Comparison of ENCODE assay signal across 22 cellular contexts in genomic region chr4:6767341-6767724, GRCh38. TPM values are rescaled to one million over a fixed set of nuclear protein-coding genes. Genes with fewer than 3 reads are reported as not detected.
DNase-seq lines count a peak whose midpoint lies in the region; ATAC-seq, FAIRE-seq and TF ChIP-seq lines count a peak whose summit lies in the region.
"Had no signal": no experiment of that assay in that cellular context is flagged by ENCODE, and none has a peak within 500 bp of the region (broad histone marks: within the 10 kb centered on the region; RNA-seq: fewer than 3 reads in every experiment).

No MANE protein-coding gene starts in this region.

- TF ChIP-seq CTCF in activated CD8-positive, alpha-beta T cell treated with anti-CD3 and anti-CD28 coated beads for 36 hours (IDR thresholded peaks at IDR 0.05), result no peak
- no peak for TF ChIP-seq CTCF in keratinocyte (optimal IDR thresholded peaks at IDR 0.05 in 1 of 3, IDR thresholded peaks at IDR 0.05 in 1 of 3, conservative IDR thresholded peaks at IDR 0.05 in 1 of 3; ENCODE audit: extremely low read depth in 1 of 3, insufficient read depth in 2 of 3, low read length in 3 of 3)

- H3K4me3 ChIP-seq in keratinocyte (ENCODE audit: control insufficient read depth in 2 of 3, extremely low read depth in 1 of 3, insufficient read depth in 2 of 3, low read depth in 1 of 3, low read length in 3 of 3), result peak overlapping the region in 1 of 3 experiments; percentile 21
- H3K4me3 ChIP-seq in small intestine (ENCODE audit: low read depth in 1 of 2, low read length in 2 of 2), result no peak overlapping the region
- H3K4me3 ChIP-seq: vagina had no signal

- H3K9me3 ChIP-seq in keratinocyte (ENCODE audit: control insufficient read depth, low read depth, low read length) (no peaks in the 10 kb centered on the region), small intestine (ENCODE audit: control insufficient read depth, low read depth) (no peaks in the 10 kb centered on the region)
- H3K9me3 ChIP-seq: vagina had no signal

- no peaks in the 10 kb centered on the region for H3K9me3 Mint-ChIP-seq in activated CD8-positive, alpha-beta T cell treated with anti-CD3 and anti-CD28 coated beads for 36 hours
- no peaks in the 10 kb centered on the region for H3K9me3 Mint-ChIP-seq in activated CD8-positive, alpha-beta T cell treated with anti-CD3 and anti-CD28 coated beads, Interleukin-2, amount 10 ng/mL, durations not matched to agents 7 days and 5 days (ENCODE audit: insufficient read depth)
- H3K9me3 Mint-ChIP-seq in activated CD4-positive, alpha-beta T cell treated with anti-CD3 and anti-CD28 coated beads for 36 hours (ENCODE audit: low read depth), result no peaks in the 10 kb centered on the region
- H3K9me3 Mint-ChIP-seq: activated CD4-positive, alpha-beta memory T cell treated with anti-CD3 and anti-CD28 coated beads for 36 hours; activated naive CD4-positive, alpha-beta T cell treated with anti-CD3 and anti-CD28 coated beads for 36 hours; central memory CD8-positive, alpha-beta T cell had no signal

- intact Hi-C loops in activated CD8-positive, alpha-beta T cell treated with anti-CD3 and anti-CD28 coated beads for 36 hours (cut with micrococcal nuclease), result no loop called here
- intact Hi-C loops in activated CD4-positive, alpha-beta T cell treated with anti-CD3 and anti-CD28 coated beads for 36 hours (cut with DNase I, micrococcal nuclease), result no loop called here

- H4K20me1 ChIP-seq in keratinocyte (ENCODE audit: control insufficient read depth, extremely low read depth, insufficient read depth, low read length), result no peaks in the 10 kb centered on the region

- peaks cover 31% of the 10 kb centered on the region for H3K4me1 Mint-ChIP-seq in activated CD8-positive, alpha-beta T cell treated with anti-CD3 and anti-CD28 coated beads for 36 hours (ENCODE audit: low read depth)
- peaks cover 22% of the 10 kb centered on the region for H3K4me1 Mint-ChIP-seq in activated CD8-positive, alpha-beta T cell treated with anti-CD3 and anti-CD28 coated beads, Interleukin-2, amount 10 ng/mL, durations not matched to agents 7 days and 5 days (ENCODE audit: low read depth)
- peaks cover 13% of the 10 kb centered on the region for H3K4me1 Mint-ChIP-seq in activated CD4-positive, alpha-beta T cell treated with anti-CD3 and anti-CD28 coated beads for 36 hours
- H3K4me1 Mint-ChIP-seq: central memory CD8-positive, alpha-beta T cell had no signal

- H3K27ac ChIP-seq in keratinocyte (ENCODE audit: control insufficient read depth, insufficient read depth, low read length) (no peak overlapping the region), small intestine (ENCODE audit: low read depth in 1 of 2, low read length in 1 of 2) (peak overlapping the region; percentile 52 to 90)
- H3K27ac ChIP-seq: vagina, WERI-Rb-1 had no signal

- H3K27me3 ChIP-seq in keratinocyte (ENCODE audit: control insufficient read depth, extremely low read depth, insufficient read depth, low read length) (peaks cover 19% of the 10 kb centered on the region), small intestine (ENCODE audit: control insufficient read depth in 2 of 2, insufficient read depth in 2 of 2, low read length in 2 of 2) (no peaks in the 10 kb centered on the region)
- H3K27me3 ChIP-seq: vagina had no signal

- H3K27ac Mint-ChIP-seq in activated CD8-positive, alpha-beta T cell treated with anti-CD3 and anti-CD28 coated beads for 36 hours, result no peak overlapping the region
- H3K27ac Mint-ChIP-seq in activated CD8-positive, alpha-beta T cell treated with anti-CD3 and anti-CD28 coated beads, Interleukin-2, amount 10 ng/mL, durations not matched to agents 7 days and 5 days, result no peak overlapping the region
- H3K27ac Mint-ChIP-seq in activated CD4-positive, alpha-beta T cell treated with anti-CD3 and anti-CD28 coated beads for 36 hours, result no peak overlapping the region
- H3K27ac Mint-ChIP-seq: activated CD4-positive, alpha-beta memory T cell treated with anti-CD3 and anti-CD28 coated beads for 36 hours; activated naive CD4-positive, alpha-beta T cell treated with anti-CD3 and anti-CD28 coated beads for 36 hours had no signal

- H3K4me1 ChIP-seq in keratinocyte (ENCODE audit: control insufficient read depth, extremely low read depth, insufficient read depth, low read length) (peaks cover 48% of the 10 kb centered on the region), small intestine (ENCODE audit: control insufficient read depth in 2 of 2, insufficient read depth in 1 of 2, low read depth in 1 of 2, low read length in 1 of 2) (peaks cover 0 to 14% of the 10 kb centered on the region in 2 donors)

- H3K4me3 Mint-ChIP-seq in activated CD8-positive, alpha-beta T cell treated with anti-CD3 and anti-CD28 coated beads for 36 hours, result no peak overlapping the region
- no peak overlapping the region for H3K4me3 Mint-ChIP-seq in activated CD8-positive, alpha-beta T cell treated with anti-CD3 and anti-CD28 coated beads, Interleukin-2, amount 10 ng/mL, durations not matched to agents 7 days and 5 days
- H3K4me3 Mint-ChIP-seq in activated CD4-positive, alpha-beta T cell treated with anti-CD3 and anti-CD28 coated beads for 36 hours, result no peak overlapping the region
- H3K4me3 Mint-ChIP-seq: activated CD4-positive, alpha-beta memory T cell treated with anti-CD3 and anti-CD28 coated beads for 36 hours; activated naive CD4-positive, alpha-beta T cell treated with anti-CD3 and anti-CD28 coated beads for 36 hours; central memory CD8-positive, alpha-beta T cell had no signal

- no peaks in the 10 kb centered on the region for H3K9me1 ChIP-seq in keratinocyte (ENCODE audit: control insufficient read depth, extremely low read depth, insufficient read depth, low read length)

- peak; percentile 32 for ATAC-seq in activated CD8-positive, alpha-beta T cell treated with anti-CD3 and anti-CD28 coated beads for 36 hours
- no peak for ATAC-seq in activated CD8-positive, alpha-beta T cell treated with anti-CD3 and anti-CD28 coated beads, Interleukin-2, amount 10 ng/mL, durations not matched to agents 7 days and 5 days
- no peak for ATAC-seq in activated CD4-positive, alpha-beta T cell treated with anti-CD3 and anti-CD28 coated beads for 36 hours

- H2AFZ ChIP-seq in keratinocyte (ENCODE audit: control insufficient read depth, low read length), result no peak overlapping the region

- H3K9ac ChIP-seq in keratinocyte (ENCODE audit: control insufficient read depth, extremely low read depth, insufficient read depth, low read length), result no peak overlapping the region

- H3K36me3 Mint-ChIP-seq in activated CD8-positive, alpha-beta T cell treated with anti-CD3 and anti-CD28 coated beads for 36 hours (ENCODE audit: low read depth), result no peaks in the 10 kb centered on the region
- H3K36me3 Mint-ChIP-seq in activated CD8-positive, alpha-beta T cell treated with anti-CD3 and anti-CD28 coated beads, Interleukin-2, amount 10 ng/mL, durations not matched to agents 7 days and 5 days (ENCODE audit: low read depth), result no peaks in the 10 kb centered on the region
- no peaks in the 10 kb centered on the region for H3K36me3 Mint-ChIP-seq in activated CD4-positive, alpha-beta T cell treated with anti-CD3 and anti-CD28 coated beads for 36 hours (ENCODE audit: low read depth)
- H3K36me3 Mint-ChIP-seq: activated CD4-positive, alpha-beta memory T cell treated with anti-CD3 and anti-CD28 coated beads for 36 hours had no signal

- dilution Hi-C loops in keratinocyte (cut with MboI; ENCODE audit: extremely low pct_ligation_motif_present, low sequenced_read_pairs), result no loop called here

- WGBS in small intestine, 3 donors, result 17 to 61% (median 24%) methylated on average over 6 of the region's 6 CpGs

- peak; percentile 93 for FAIRE-seq in keratinocyte (lab: Jason Lieb, UNC)
- FAIRE-seq in small intestine (lab: Jason Lieb, UNC), result no peak
- FAIRE-seq: H54 had no signal

- DNase-seq in activated CD8-positive, alpha-beta T cell treated with anti-CD3 and anti-CD28 coated beads for 36 hours, result peak; percentile 56
- no peak for DNase-seq in activated CD8-positive, alpha-beta T cell treated with anti-CD3 and anti-CD28 coated beads, Interleukin-2, amount 10 ng/mL, durations not matched to agents 7 days and 5 days
- peak; percentile 73 for DNase-seq in SW480 (ENCODE audit: low spot score)
- peak; percentile 53 for DNase-seq in keratinocyte (ENCODE audit: low read depth, low spot score)
- peak; percentile 74 for DNase-seq in small intestine
- DNase-seq in COR-L47 (lab: John Stamatoyannopoulos, UW), result no peak
- no peak for DNase-seq in activated CD4-positive, alpha-beta T cell treated with anti-CD3 and anti-CD28 coated beads for 36 hours
- DNase-seq in germinal center (ENCODE audit: low spot score), result no peak
- DNase-seq: 8988T; activated CD4-positive, alpha-beta memory T cell treated with anti-CD3 and anti-CD28 coated beads for 36 hours; activated naive CD4-positive, alpha-beta T cell treated with anti-CD3 and anti-CD28 coated beads for 36 hours; AML-193; anterior cingulate cortex; Calu3; effector CD8-positive, alpha-beta T cell; NCI-H1417 treated with DMSO at 0.1 percent for 48 hours; NCI-H526 treated with DMSO at 0.1 percent for 48 hours; stimulated activated CD8-positive, alpha-beta memory T cell treated with anti-CD3 and anti-CD28 coated beads, Interleukin-4, amount 100 ng/mL, for 48 hours; WERI-Rb-1 had no signal

- no peaks in the 10 kb centered on the region for H3K79me2 ChIP-seq in keratinocyte (ENCODE audit: control insufficient read depth, insufficient read depth, low read length)

- H3K27me3 Mint-ChIP-seq in activated CD8-positive, alpha-beta T cell treated with anti-CD3 and anti-CD28 coated beads for 36 hours, result no peaks in the 10 kb centered on the region
- H3K27me3 Mint-ChIP-seq in activated CD8-positive, alpha-beta T cell treated with anti-CD3 and anti-CD28 coated beads, Interleukin-2, amount 10 ng/mL, durations not matched to agents 7 days and 5 days (ENCODE audit: low read depth), result peaks cover 2% of the 10 kb centered on the region
- no peaks in the 10 kb centered on the region for H3K27me3 Mint-ChIP-seq in activated CD4-positive, alpha-beta T cell treated with anti-CD3 and anti-CD28 coated beads for 36 hours
- H3K27me3 Mint-ChIP-seq: activated CD4-positive, alpha-beta memory T cell treated with anti-CD3 and anti-CD28 coated beads for 36 hours; central memory CD8-positive, alpha-beta T cell had no signal

- H3K36me3 ChIP-seq in keratinocyte (ENCODE audit: control insufficient read depth in 2 of 2, extremely low read depth in 1 of 2, insufficient read depth in 2 of 2, low read length in 2 of 2) (no peaks in the 10 kb centered on the region), small intestine (ENCODE audit: control insufficient read depth in 2 of 2, insufficient read depth in 2 of 2, low read length in 2 of 2) (no peaks in the 10 kb centered on the region)
- H3K36me3 ChIP-seq: vagina, WERI-Rb-1 had no signal

- CTCF ChIA-PET in activated CD8-positive, alpha-beta T cell treated with anti-CD3 and anti-CD28 coated beads for 36 hours (lab: Charles Lee), result interaction anchor here (1.9 to 2.4 kb wide), 2 partner anchors 9 to 106 kb away, joined by 4 to 13 read pairs; no protein-coding TSS in a partner anchor
- CTCF ChIA-PET in activated CD8-positive, alpha-beta T cell treated with anti-CD3 and anti-CD28 coated beads, Interleukin-2, amount 10 ng/mL, durations not matched to agents 7 days and 5 days (lab: Charles Lee), result interaction anchor here (1.0 to 2.6 kb wide), 4 partner anchors 11 to 207 kb away, joined by 3 to 7 read pairs (median 5); no protein-coding TSS in a partner anchor
- CTCF ChIA-PET in activated CD4-positive, alpha-beta T cell treated with anti-CD3 and anti-CD28 coated beads for 36 hours (lab: Charles Lee), result no interaction called here

- peak overlapping the region; percentile 51 for H3K4me2 ChIP-seq in keratinocyte (ENCODE audit: control insufficient read depth, extremely low read depth, insufficient read depth, low read depth, low read length)

- POLR2A ChIA-PET in activated CD8-positive, alpha-beta T cell treated with anti-CD3 and anti-CD28 coated beads for 36 hours (lab: Charles Lee), result interaction anchor here (0.6 to 2.0 kb wide), 3 partner anchors 10 to 79 kb away, joined by 3 to 8 read pairs (median 4); no protein-coding TSS in a partner anchor
- POLR2A ChIA-PET in activated CD8-positive, alpha-beta T cell treated with anti-CD3 and anti-CD28 coated beads, Interleukin-2, amount 10 ng/mL, durations not matched to agents 7 days and 5 days (lab: Charles Lee), result interaction anchor here (0.5 to 1.7 kb wide), 3 partner anchors 11 to 58 kb away, joined by 3 to 5 read pairs (median 3); partner anchors contain the start of gene MRFAP1L1
- POLR2A ChIA-PET in activated CD4-positive, alpha-beta T cell treated with anti-CD3 and anti-CD28 coated beads for 36 hours (lab: Charles Lee), result no interaction called here

RNA-seq across cellular contexts. Expression of gene KIAA0232, which starts 15.2 kb away (rescaled TPM):
- 10 to 100 TPM; 12.8 to 13.3 TPM for total RNA-seq in activated CD8-positive, alpha-beta T cell treated with anti-CD3 and anti-CD28 coated beads for 36 hours
- 10 to 100 TPM; 18.4 to 19.5 TPM for total RNA-seq in activated CD8-positive, alpha-beta T cell treated with anti-CD3 and anti-CD28 coated beads, Interleukin-2, amount 10 ng/mL, durations not matched to agents 7 days and 5 days
- 8.5 to 10.0 TPM (median 9.1 TPM) in 3 replicates for polyA plus RNA-seq in keratinocyte
- 9.8 TPM for polyA plus RNA-seq in keratinocyte (2011; ENCODE audit: low read depth)
- polyA plus RNA-seq in keratinocyte (2011; cell fraction: cytosol; rRNA removed), result 5.6 and 9.4 TPM in 2 replicates
- polyA plus RNA-seq in keratinocyte (2011; cell fraction: nucleus; rRNA removed), result 12.6 and 15.6 TPM in 2 replicates
- 7.6 and 7.8 TPM in 2 replicates for polyA plus RNA-seq in keratinocyte (2012; ENCODE audit: low replicate concordance)
- 9.2 to 15.4 TPM (median 13.9 TPM) in 3 replicates for polyA minus RNA-seq in keratinocyte
- polyA minus RNA-seq in keratinocyte (2011; cell fraction: cytosol; rRNA and poly(A)+ RNA removed), result 9.2 TPM
- polyA minus RNA-seq in keratinocyte (2011; cell fraction: nucleus; rRNA and poly(A)+ RNA removed), result 13.4 and 27.8 TPM in 2 replicates
- 10 to 100 TPM in 1 of 3 donors, 1 to 10 TPM in 2; 6.7 to 10.5 (median 6.8) TPM for polyA plus RNA-seq in small intestine
- 10 to 100 TPM in 1 of 2 experiments, 1 to 10 TPM in 1; 9.4 to 13.1 TPM for total RNA-seq in activated CD4-positive, alpha-beta T cell treated with anti-CD3 and anti-CD28 coated beads for 36 hours

RNA-seq across cellular contexts. Expression of gene BLOC1S4, which starts 51.4 kb away (rescaled TPM):
- total RNA-seq in activated CD8-positive, alpha-beta T cell treated with anti-CD3 and anti-CD28 coated beads for 36 hours, result 10 to 100 TPM; 19.1 to 21.8 TPM
- total RNA-seq in activated CD8-positive, alpha-beta T cell treated with anti-CD3 and anti-CD28 coated beads, Interleukin-2, amount 10 ng/mL, durations not matched to agents 7 days and 5 days, result 10 to 100 TPM; 19.6 to 21.5 TPM
- polyA plus RNA-seq in keratinocyte (11.2 to 13.6 TPM (median 11.7 TPM) in 3 replicates), small intestine (10 to 100 TPM; 13.1 to 19.5 (median 17.2) TPM)
- polyA plus RNA-seq in keratinocyte (2011; ENCODE audit: low read depth), result 4.5 TPM
- polyA plus RNA-seq in keratinocyte (2011; cell fraction: cytosol; rRNA removed), result 10.5 and 12.0 TPM in 2 replicates
- 11.2 and 12.2 TPM in 2 replicates for polyA plus RNA-seq in keratinocyte (2011; cell fraction: nucleus; rRNA removed)
- 7.1 and 12.2 TPM in 2 replicates for polyA plus RNA-seq in keratinocyte (2012; ENCODE audit: low replicate concordance)
- 2.7 to 3.8 TPM (median 3.1 TPM) in 3 replicates for polyA minus RNA-seq in keratinocyte
- 17.8 TPM for polyA minus RNA-seq in keratinocyte (2011; cell fraction: cytosol; rRNA and poly(A)+ RNA removed)
- polyA minus RNA-seq in keratinocyte (2011; cell fraction: nucleus; rRNA and poly(A)+ RNA removed), result 3.9 and 4.3 TPM in 2 replicates
- total RNA-seq in activated CD4-positive, alpha-beta T cell treated with anti-CD3 and anti-CD28 coated beads for 36 hours, result 10 to 100 TPM; 10.1 to 16.7 TPM

RNA-seq across cellular contexts. Expression of gene MRFAP1L1, which starts 57.7 kb away (rescaled TPM):
- total RNA-seq in activated CD8-positive, alpha-beta T cell treated with anti-CD3 and anti-CD28 coated beads for 36 hours, result 10 to 100 TPM; 36.7 to 39.2 TPM
- 10 to 100 TPM; 65.5 to 67.4 TPM for total RNA-seq in activated CD8-positive, alpha-beta T cell treated with anti-CD3 and anti-CD28 coated beads, Interleukin-2, amount 10 ng/mL, durations not matched to agents 7 days and 5 days
- polyA plus RNA-seq in keratinocyte, result 47.6 to 77.9 TPM (median 50.7 TPM) in 3 replicates
- polyA plus RNA-seq in keratinocyte (2011; ENCODE audit: low read depth), result 45.2 TPM
- 53.6 and 54.4 TPM in 2 replicates for polyA plus RNA-seq in keratinocyte (2011; cell fraction: cytosol; rRNA removed)
- 46.9 and 79.1 TPM in 2 replicates for polyA plus RNA-seq in keratinocyte (2011; cell fraction: nucleus; rRNA removed)
- polyA plus RNA-seq in keratinocyte (2012; ENCODE audit: low replicate concordance), result 42.9 and 49.5 TPM in 2 replicates
- polyA minus RNA-seq in keratinocyte, result 8.9 to 15.7 TPM (median 9.1 TPM) in 3 replicates
- polyA minus RNA-seq in keratinocyte (2011; cell fraction: cytosol; rRNA and poly(A)+ RNA removed), result 18.4 TPM
- 9.8 and 14.8 TPM in 2 replicates for polyA minus RNA-seq in keratinocyte (2011; cell fraction: nucleus; rRNA and poly(A)+ RNA removed)
- 10 to 100 TPM; 36.0 to 48.0 (median 42.4) TPM for polyA plus RNA-seq in small intestine
- 10 to 100 TPM; 36.4 to 45.0 TPM for total RNA-seq in activated CD4-positive, alpha-beta T cell treated with anti-CD3 and anti-CD28 coated beads for 36 hours

Comparison
In these comparisons a context has a peak if more than half of its experiments do, and no peak if none do; other contexts are left out.
1. DNase-seq: peak in activated CD8-positive, alpha-beta T cell treated with anti-CD3 and anti-CD28 coated beads for 36 hours (single experiment), SW480 (single experiment), keratinocyte (single experiment) and small intestine (single experiment); none in activated CD8-positive, alpha-beta T cell treated with anti-CD3 and anti-CD28 coated beads, Interleukin-2, amount 10 ng/mL, durations not matched to agents 7 days and 5 days (single experiment), COR-L47 (single experiment), activated CD4-positive, alpha-beta T cell treated with anti-CD3 and anti-CD28 coated beads for 36 hours (single experiment) and germinal center (single experiment).